In the genomic region with DNA sequence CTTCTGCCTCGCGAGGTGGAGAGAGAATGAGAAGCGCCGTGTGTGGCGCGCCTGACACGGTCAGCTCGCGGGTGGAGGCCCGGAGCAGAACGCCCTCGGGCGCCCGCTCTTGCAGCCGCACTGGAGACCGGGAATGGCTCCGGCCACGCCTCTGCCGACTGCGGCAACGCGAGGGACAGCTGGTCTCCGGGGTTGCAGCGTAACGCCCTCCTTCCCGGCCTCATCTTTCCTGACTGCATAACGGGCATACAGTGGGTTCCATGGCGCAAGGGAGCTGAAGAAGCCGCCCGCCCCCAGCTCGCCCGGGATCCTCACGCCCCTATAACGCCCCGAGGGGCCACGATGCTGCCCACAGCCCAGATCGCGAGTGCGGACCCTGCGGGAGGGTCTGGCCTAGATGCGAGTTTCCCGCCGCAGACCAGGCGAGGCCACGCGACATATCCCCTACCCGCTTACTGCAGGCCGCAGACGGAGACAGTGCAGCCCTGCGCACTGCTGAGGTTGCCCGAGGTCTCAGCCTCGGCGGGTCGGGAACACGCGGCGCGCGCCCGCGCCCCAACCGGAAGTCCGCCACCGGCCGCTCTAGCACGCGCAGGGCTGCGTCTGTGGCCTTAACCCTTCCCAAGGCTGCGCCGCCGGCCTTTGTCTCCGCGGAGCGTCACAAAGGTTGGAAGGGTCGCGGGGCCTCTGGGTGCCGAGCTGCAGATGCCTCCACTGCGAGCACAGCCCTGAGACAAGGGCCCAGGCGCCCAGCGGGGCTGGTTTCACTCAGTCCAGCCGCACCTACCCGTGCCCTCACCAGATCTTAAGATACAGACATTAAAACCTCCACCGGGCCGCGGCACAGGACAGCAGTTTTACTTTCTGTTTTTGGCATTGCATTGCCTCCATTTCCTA, we compare ENCODE assay signal across 8 cellular contexts. TPM values are rescaled to one million over a fixed set of nuclear protein-coding genes. Genes with fewer than 3 reads are reported as not detected.
DNase-seq lines count a peak whose midpoint lies in the region; ATAC-seq and TF ChIP-seq lines count a peak whose summit lies in the region.

No MANE protein-coding gene starts in this region.

- intact Hi-C loops in heart left ventricle (cut with DNase I) (loop anchor here in 6 of 10 donors (1.0 to 10.0 kb wide), 9 partner anchors 19 to 70 kb away; a partner anchor contains a TSS), posterior cingulate gyrus (cut with DNase I) (loop anchor here (1.0 to 2.0 kb wide), 2 partner anchors 70 to 88 kb away; a partner anchor contains a TSS)

- H3K36me3 Mint-ChIP-seq in type B pancreatic cell = peaks cover 17% of the 10 kb centered on the region

- ATAC-seq in HG02623 (IDR thresholded peaks at IDR 0.05; ENCODE audit: unreplicated experiment) (peak; percentile 77), heart left ventricle (peak; percentile 97 to 99 (median 98))

- H3K27me3 Mint-ChIP-seq in type B pancreatic cell = no peaks in the 10 kb centered on the region

- H3K9me3 Mint-ChIP-seq in type B pancreatic cell = no peaks in the 10 kb centered on the region

- H3K27ac ChIP-seq in adipose tissue (ENCODE audit: low read depth, low read length) = peak overlapping the region; percentile 5
- H3K27ac ChIP-seq in heart left ventricle = peak overlapping the region; percentile 80 to 100 (median 94)

- no peaks in the 10 kb centered on the region for H3K9me3 ChIP-seq in heart left ventricle

- TF ChIP-seq CTCF in GM12865 (IDR thresholded peaks at IDR 0.05; ENCODE audit: insufficient read depth, low read depth, low read length, missing control alignments) = no peak
- TF ChIP-seq CTCF in heart left ventricle (IDR thresholded peaks at IDR 0.05) = peak in 1 of 12 donors; percentile 12
- peak; percentile 16 for TF ChIP-seq CTCF in type B pancreatic cell (conservative IDR thresholded peaks at IDR 0.05)

- H3K4me1 Mint-ChIP-seq in type B pancreatic cell (ENCODE audit: unreplicated experiment) = peaks cover 13% of the 10 kb centered on the region

- H3K4me3 ChIP-seq in GM12865 (ENCODE audit: low read depth, low read length) (peak overlapping the region; percentile 71), heart left ventricle (peak overlapping the region; percentile 52 to 99 (median 87))

- DNase-seq in GM12865 (ENCODE audit: low read depth) (peak; percentile 97), NCI-H1105 (lab: John Stamatoyannopoulos, UW) (peak; percentile 92), SW480 (ENCODE audit: low spot score) (peak; percentile 86), heart left ventricle (peak; percentile 92 to 96 (median 95)), posterior cingulate gyrus (peak; percentile 83 to 99 (median 91)), type B pancreatic cell (ENCODE audit: extremely low spot score, unreplicated experiment) (peak; percentile 95)

- WGBS in adipose tissue, 3 donors = 0% methylated on average over 63 to 85 of the region's 85 CpGs
- 0% methylated on average over 39 to 85 of the region's 85 CpGs for WGBS in heart left ventricle, 4 donors

- peak overlapping the region; percentile 99 for H3K4me3 Mint-ChIP-seq in type B pancreatic cell

- peaks cover 0 to 24% (median 13%) of the 10 kb centered on the region in 9 donors for H3K36me3 ChIP-seq in heart left ventricle

- peak in 1 of 2 donors; percentile 86 for TF ChIP-seq POLR2A in heart left ventricle (IDR thresholded peaks at IDR 0.05)

- peaks cover 3 to 29% (median 20%) of the 10 kb centered on the region in 12 donors for H3K4me1 ChIP-seq in heart left ventricle

- peak overlapping the region; percentile 99 for H3K27ac Mint-ChIP-seq in type B pancreatic cell

- no peaks in the 10 kb centered on the region for H3K27me3 ChIP-seq in heart left ventricle

RNA-seq across cellular contexts. Expression of a gene that starts 18.8 kb away (rescaled TPM):
- polyA plus RNA-seq in adipose tissue = 10 to 100 TPM; 11.8 to 52.1 (median 22.0) TPM
- 10 to 100 TPM; 23.1 to 35.5 (median 28.1) TPM for total RNA-seq in heart left ventricle
- 10 to 100 TPM; 30.5 to 43.4 TPM for polyA plus RNA-seq in heart left ventricle
- total RNA-seq in type B pancreatic cell (ENCODE audit: low replicate concordance) = 26.3 and 35.0 TPM in 2 replicates

RNA-seq across cellular contexts. Expression of a gene that starts 21.3 kb away (rescaled TPM):
- polyA plus RNA-seq in adipose tissue (1 to 10 TPM; 1.9 to 9.2 (median 5.8) TPM), heart left ventricle (10 to 100 TPM in 1 of 2 donors, 1 to 10 TPM in 1; 3.7 to 13.5 TPM)
- total RNA-seq in heart left ventricle (10 to 100 TPM in 5 of 9 donors, 1 to 10 TPM in 4; 6.4 to 22.2 (median 12.2) TPM), type B pancreatic cell (ENCODE audit: low replicate concordance) (2.5 and 3.1 TPM in 2 replicates)

RNA-seq across cellular contexts. Expression of a gene that starts 48.3 kb away (rescaled TPM):
- polyA plus RNA-seq in adipose tissue (1 to 10 TPM; 3.6 to 9.1 (median 5.3) TPM), heart left ventricle (1 to 10 TPM; 7.9 to 9.1 TPM)
- total RNA-seq in heart left ventricle (10 to 100 TPM in 2 of 9 donors, 1 to 10 TPM in 7; 4.5 to 15.5 (median 7.9) TPM), type B pancreatic cell (ENCODE audit: low replicate concordance) (29.0 and 46.4 TPM in 2 replicates)

Comparison
In these comparisons a context has a peak if more than half of its experiments do, and no peak if none do; other contexts are left out.
1. Peak in every context shown above with its lines: DNase-seq, ATAC-seq, H3K4me3 ChIP-seq and H3K27ac ChIP-seq.